Comparison of ENCODE assay signal across 19 cellular contexts in genomic region chr7:94397721-94398120, GRCh38. TPM values are rescaled to one million over a fixed set of nuclear protein-coding genes. Genes with fewer than 3 reads are reported as not detected.
A peak's percentile ranks its signal among the peaks of the same experiment; 100 is the strongest.
DNase-seq lines count a peak whose midpoint lies in the region; ATAC-seq, FAIRE-seq and TF ChIP-seq lines count a peak whose summit lies in the region.
"Had no signal": no experiment of that assay in that cellular context is flagged by ENCODE, and none has a peak within 500 bp of the region (broad histone marks: within the 10 kb centered on the region; RNA-seq: fewer than 3 reads in every experiment).

No MANE protein-coding gene starts in this region.

- ATAC-seq in pancreas = no peak
- ATAC-seq: foreskin keratinocyte, Right ventricle myocardium inferior had no signal

- DNase-seq in AG04449 (ENCODE audit: low read depth, low spot score) (no peak), SJSA1 (ENCODE audit: low read depth in 1 of 2, low spot score in 2 of 2) (no peak), fibroblast of peridontal ligament (ENCODE audit: extremely low read depth) (peak; percentile 73), pancreas (no peak), HK-2 (ENCODE audit: unreplicated experiment) (no peak), caudate nucleus (lab: John Stamatoyannopoulos, UW) (no peak), cerebellar cortex (ENCODE audit: low spot score) (no peak), HAP-1 (ENCODE audit: low spot score in 2 of 2) (no peak)
- DNase-seq: activated CD4-positive, CD25-positive, alpha-beta regulatory T cell; Caco-2; dorsolateral prefrontal cortex; foreskin keratinocyte; GDM1; NCI-H1048; NCI-H2171; small intestine; upper lobe of left lung had no signal

- TF ChIP-seq CTCF in AG04449 (IDR thresholded peaks at IDR 0.05; ENCODE audit: insufficient read depth, low read length, missing control alignments) (no peak), pancreas (IDR thresholded peaks at IDR 0.05) (no peak)

- no peaks in the 10 kb centered on the region for H3K9me3 ChIP-seq in SJSA1 (replicated peaks)
- no peaks in the 10 kb centered on the region for H3K9me3 ChIP-seq in pancreas
- no peaks in the 10 kb centered on the region for H3K9me3 ChIP-seq in HAP-1
- H3K9me3 ChIP-seq: Caco-2, neutrophil, upper lobe of left lung had no signal

- H3K27ac ChIP-seq in SJSA1 (peak overlapping the region; percentile 98), pancreas (no peak overlapping the region), caudate nucleus (ENCODE audit: low read depth, low read length) (no peak overlapping the region)
- H3K27ac ChIP-seq: dorsolateral prefrontal cortex, foreskin keratinocyte, neutrophil, upper lobe of left lung had no signal

- CTCF ChIA-PET in AG04449 (lab: Yijun Ruan, JAX) = interaction anchor here (0.9 to 13.3 kb wide), 3 partner anchors 10 to 104 kb away, joined by 3 to 545 read pairs (median 14); no protein-coding TSS in a partner anchor

- peak; percentile 26 for FAIRE-seq in pancreas (lab: Jason Lieb, UNC)

- H3K4me1 ChIP-seq in SJSA1 (replicated peaks) = peaks cover 52% of the 10 kb centered on the region
- H3K4me1 ChIP-seq in pancreas = no peaks in the 10 kb centered on the region
- no peaks in the 10 kb centered on the region for H3K4me1 ChIP-seq in HAP-1

- POLR2A ChIA-PET in AG04449 (lab: Yijun Ruan, JAX) = interaction anchor here (0.8 to 13.6 kb wide), 10 partner anchors 9 to 109 kb away, joined by 3 to 691 read pairs (median 6); no protein-coding TSS in a partner anchor

- 47 to 56% methylated on average over 1 of the region's 1 CpG for WGBS in pancreas, 2 donors

- intact Hi-C loops in pancreas (cut with DNase I) = loop anchor here in 1 of 3 donors (10.0 kb wide), 1 partner anchor 113 kb away; no protein-coding TSS in a partner anchor

- in situ Hi-C loops in HAP-1 (cut with MboI; ENCODE audit: low sequenced_read_pairs) = no loop called here

- H3K36me3 ChIP-seq in SJSA1 = peaks cover 79% of the 10 kb centered on the region
- no peaks in the 10 kb centered on the region for H3K36me3 ChIP-seq in pancreas
- H3K36me3 ChIP-seq in HAP-1 (replicated peaks) = no peaks in the 10 kb centered on the region
- H3K36me3 ChIP-seq: neutrophil, upper lobe of left lung had no signal

- no peaks in the 10 kb centered on the region for H3K27me3 ChIP-seq in SJSA1 (replicated peaks)
- H3K27me3 ChIP-seq in pancreas = peaks cover 0 to 5% (median 0%) of the 10 kb centered on the region in 4 donors
- peaks cover 11% of the 10 kb centered on the region for H3K27me3 ChIP-seq in HAP-1 (ENCODE audit: low read depth)
- H3K27me3 ChIP-seq: foreskin keratinocyte, upper lobe of left lung had no signal

- H3K4me3 ChIP-seq in AG04449 (ENCODE audit: low read depth, low read length) (peak overlapping the region; percentile 73), SJSA1 (peak overlapping the region; percentile 60), pancreas (no peak overlapping the region), HAP-1 (no peak overlapping the region)

RNA-seq across cellular contexts. Expression of gene COL1A2, which starts 3.0 kb away (rescaled TPM):
- 2,203 and 4,473 TPM in 2 replicates for total RNA-seq in SJSA1 (2014; rRNA removed; shearing (Covaris generic))
- 100 to 1,000 TPM in 2 of 6 donors, 10 to 100 TPM in 4; 10.9 to 467 (median 43.0) TPM for total RNA-seq in pancreas
- polyA plus RNA-seq in pancreas = 10 to 100 TPM; 12.5 to 18.5 TPM

Comparison
In these comparisons a context has a peak if more than half of its experiments do, and no peak if none do; other contexts are left out.
1. H3K4me3 ChIP-seq: peak in AG04449 (single experiment) and SJSA1 (single experiment); none in pancreas (0 of 4) and HAP-1 (single experiment).